Comparison of ENCODE assay signal across 15 cellular contexts in the genomic region with DNA sequence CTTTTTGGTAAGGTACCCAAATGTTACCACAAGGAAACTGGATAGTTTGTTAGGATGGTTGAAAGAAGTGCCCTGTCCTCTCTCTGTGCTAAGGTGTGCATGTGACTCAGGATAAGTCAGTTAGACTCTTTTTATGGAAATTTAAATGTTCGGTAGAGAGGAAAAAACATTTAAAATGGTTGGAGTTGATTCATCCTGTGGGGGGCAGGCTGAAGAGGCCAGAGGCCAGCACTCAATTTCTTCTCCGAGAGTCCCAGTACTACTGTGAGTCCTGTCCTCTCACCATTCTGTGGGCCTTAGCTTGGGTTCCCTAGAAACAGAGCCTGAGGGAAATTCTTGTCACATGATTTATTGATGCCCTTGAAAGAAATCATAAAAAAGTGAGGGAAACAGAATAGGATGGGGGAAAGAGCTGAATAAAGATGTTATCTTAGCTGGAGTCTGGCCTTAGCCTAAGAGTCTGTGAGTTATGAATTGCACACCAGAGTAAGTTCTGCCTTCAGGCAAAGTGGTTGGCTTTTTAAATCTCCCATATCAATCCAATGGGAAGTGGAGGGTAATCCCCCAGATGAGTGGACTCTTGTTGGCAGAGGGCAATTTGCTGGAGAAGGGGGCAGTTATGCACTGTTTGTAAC.
A peak's percentile ranks its signal among the peaks of the same experiment; 100 is the strongest.
DNase-seq lines count a peak whose midpoint lies in the region; ATAC-seq and TF ChIP-seq lines count a peak whose summit lies in the region.
"Had no signal": no experiment of that assay in that cellular context is flagged by ENCODE, and none has a peak within 500 bp of the region (broad histone marks: within the 10 kb centered on the region; RNA-seq: fewer than 3 reads in every experiment).

No MANE protein-coding gene starts in this region.

- CTCF ChIA-PET in IMR-90 (lab: Yijun Ruan, JAX): interaction anchor here (0.6 to 1.6 kb wide), 4 partner anchors 16 to 417 kb away, joined by 3 to 5 read pairs (median 4); a partner anchor contains a TSS

- H3K23ac ChIP-seq in IMR-90 (ENCODE audit: low read depth, low read length): peak overlapping the region; percentile 87

- peak overlapping the region; percentile 89 for H2AK5ac ChIP-seq in IMR-90 (ENCODE audit: low read depth, low read length)

- no CpG with 5 or more reads among the region's 2 CpGs for WGBS in IMR-90 (ENCODE audit: extremely low coverage in 2 of 2, insufficient read length in 1 of 2), 2 experiments

- TF ChIP-seq RAD21 in IMR-90 (IDR thresholded peaks at IDR 0.05; ENCODE audit: low read length): no peak

- H3K9ac ChIP-seq in IMR-90 (ENCODE audit: low read depth, low read length): peak overlapping the region; percentile 64

- H3K4me1 ChIP-seq in IMR-90 (ENCODE audit: control insufficient read depth, insufficient read depth, low read length): peaks cover 36% of the 10 kb centered on the region

- no peaks in the 10 kb centered on the region for H4K20me1 ChIP-seq in IMR-90 (ENCODE audit: insufficient read depth, low read length)

- peaks cover under 1% of the 10 kb centered on the region for H3K27me3 Mint-ChIP-seq in activated T-cell treated with anti-CD3 and anti-CD28 coated beads, Interleukin-2, amount 50 U/mL, for 24 hours

- peaks cover 7% of the 10 kb centered on the region for H3K4me1 Mint-ChIP-seq in activated T-cell treated with anti-CD3 and anti-CD28 coated beads, Interleukin-2, amount 50 U/mL, for 24 hours (ENCODE audit: low read depth)
- H3K4me1 Mint-ChIP-seq: activated naive CD4-positive, alpha-beta T cell treated with anti-CD3 and anti-CD28 coated beads, Interleukin-2, amount 50 U/mL, for 24 hours had no signal

- H3K27me3 ChIP-seq in IMR-90 (ENCODE audit: control insufficient read depth, insufficient read depth, low read length): no peaks in the 10 kb centered on the region
- H3K27me3 ChIP-seq: ovary had no signal

- H2BK20ac ChIP-seq in IMR-90 (ENCODE audit: low read depth, low read length): peak overlapping the region; percentile 97

- peak; percentile 3; the same call in 1 of the 2 replicates for ATAC-seq in IMR-90 (ENCODE audit: low read depth)
- no peak for ATAC-seq in GM18858 (IDR thresholded peaks at IDR 0.05; ENCODE audit: unreplicated experiment)
- ATAC-seq in GM21717 (IDR thresholded peaks at IDR 0.05; ENCODE audit: unreplicated experiment): no peak

- no peak overlapping the region for H3K27ac Mint-ChIP-seq in activated T-cell treated with anti-CD3 and anti-CD28 coated beads, Interleukin-2, amount 50 U/mL, for 24 hours
- H3K27ac Mint-ChIP-seq: activated naive CD4-positive, alpha-beta T cell treated with anti-CD3 and anti-CD28 coated beads, Interleukin-2, amount 50 U/mL, for 24 hours had no signal

- H3K18ac ChIP-seq in IMR-90 (ENCODE audit: low read depth, low read length): peak overlapping the region; percentile 92

- peak overlapping the region; percentile 98 for H4K91ac ChIP-seq in IMR-90 (ENCODE audit: insufficient read depth, low read depth, low read length)

- H2AFZ ChIP-seq in IMR-90 (replicated peaks; ENCODE audit: low read length, poor library complexity): no peak overlapping the region

- no peak overlapping the region for H3K4me3 Mint-ChIP-seq in activated T-cell treated with anti-CD3 and anti-CD28 coated beads, Interleukin-2, amount 50 U/mL, for 24 hours
- H3K4me3 Mint-ChIP-seq: activated naive CD4-positive, alpha-beta T cell treated with anti-CD3 and anti-CD28 coated beads, Interleukin-2, amount 50 U/mL, for 24 hours had no signal

- no peaks in the 10 kb centered on the region for H3K36me3 Mint-ChIP-seq in activated T-cell treated with anti-CD3 and anti-CD28 coated beads, Interleukin-2, amount 50 U/mL, for 24 hours (ENCODE audit: low read depth)
- H3K36me3 Mint-ChIP-seq: activated naive CD4-positive, alpha-beta T cell treated with anti-CD3 and anti-CD28 coated beads, Interleukin-2, amount 50 U/mL, for 24 hours had no signal

- peak overlapping the region; percentile 96 for H4K5ac ChIP-seq in IMR-90 (ENCODE audit: low read depth, low read length)

- peak overlapping the region; percentile 90 for H3K56ac ChIP-seq in IMR-90 (ENCODE audit: extremely low read depth, insufficient read depth, low read length)

- peak overlapping the region; percentile 99 for H3K4ac ChIP-seq in IMR-90 (ENCODE audit: low read depth, low read length)

- H3K79me1 ChIP-seq in IMR-90 (ENCODE audit: low read depth in 1 of 2, low read length in 2 of 2): peaks cover 4 to 34% of the 10 kb centered on the region in 2 experiments; a peak in 3 of 4 replicates

- H3K27ac ChIP-seq in IMR-90 (ENCODE audit: insufficient read depth, low read length): peak overlapping the region; percentile 94
- H3K27ac ChIP-seq: ovary, SK-N-MC, VCaP had no signal

- no peaks in the 10 kb centered on the region for H3K9me3 Mint-ChIP-seq in activated T-cell treated with anti-CD3 and anti-CD28 coated beads, Interleukin-2, amount 50 U/mL, for 24 hours
- H3K9me3 Mint-ChIP-seq: activated naive CD4-positive, alpha-beta T cell treated with anti-CD3 and anti-CD28 coated beads, Interleukin-2, amount 50 U/mL, for 24 hours had no signal

- peak overlapping the region; percentile 52 for H2BK15ac ChIP-seq in IMR-90 (ENCODE audit: low read depth, low read length)

- in situ Hi-C loops in IMR-90 (cut with MboI; ENCODE audit: low sequenced_read_pairs): loop anchor here (25.0 kb wide), 1 partner anchor 431 kb away; no protein-coding TSS in a partner anchor

- H4K8ac ChIP-seq in IMR-90 (ENCODE audit: low read depth in 2 of 2, low read length in 2 of 2): peak overlapping the region; percentile 74 to 93

- H3K36me3 ChIP-seq in IMR-90 (ENCODE audit: control insufficient read depth, insufficient read depth, low read length): no peaks in the 10 kb centered on the region
- H3K36me3 ChIP-seq: ovary had no signal

- H3K9me1 ChIP-seq in IMR-90 (ENCODE audit: insufficient read depth, low read length): peaks cover 35% of the 10 kb centered on the region

- BruUV-seq in IMR-90 (replicated peaks; lab: Mats Ljungman, UMichigan): no TSS peak

- H3K4me3 ChIP-seq in AG09309 (ENCODE audit: control insufficient read depth, low read depth, low read length) (no peak overlapping the region), IMR-90 (ENCODE audit: insufficient read depth, low read depth, low read length) (no peak overlapping the region)
- H3K4me3 ChIP-seq: ovary, SK-N-MC had no signal

- no peaks in the 10 kb centered on the region for H3K9me3 ChIP-seq in IMR-90 (ENCODE audit: control insufficient read depth, insufficient read depth, low read length)
- H3K9me3 ChIP-seq: ovary had no signal

- peak overlapping the region; percentile 12; the same call in 1 of the 2 replicates for H3K4me2 ChIP-seq in IMR-90 (ENCODE audit: low read depth, low read length)

- intact Hi-C loops in IMR-90 (cut with micrococcal nuclease): no loop called here

- TF ChIP-seq POLR2A in IMR-90 (IDR thresholded peaks at IDR 0.05; ENCODE audit: low read depth, low read length): peak; percentile 21

- peak; percentile 69 for DNase-seq in AG09309 (ENCODE audit: low read depth)
- peak; percentile 48 for DNase-seq in IMR-90
- peak; percentile 29 for DNase-seq in astrocyte of the hippocampus (ENCODE audit: low read depth, low spot score)
- peak; percentile 72 for DNase-seq in left kidney (ENCODE audit: low read depth, low spot score)
- no peak for DNase-seq in hepatic stellate cell (ENCODE audit: low spot score)
- DNase-seq in activated T-cell treated with anti-CD3 and anti-CD28 coated beads, Interleukin-2, amount 50 U/mL, for 24 hours: no peak
- DNase-seq: DMS153, KG1, NCI-H187 treated with DMSO at 0.1 percent for 48 hours, ovary had no signal

- TF ChIP-seq CTCF in AG09309 (IDR thresholded peaks at IDR 0.05; ENCODE audit: control insufficient read depth, insufficient read depth, low read depth, low read length, missing control alignments) (no peak), IMR-90 (conservative IDR thresholded peaks at IDR 0.05; ENCODE audit: low read depth, low read length) (no peak)

- peak overlapping the region; percentile 94 for H3K14ac ChIP-seq in IMR-90 (replicated peaks; ENCODE audit: low read depth, low read length)

- peak overlapping the region; percentile 95 for H2BK120ac ChIP-seq in IMR-90 (ENCODE audit: low read depth, low read length)

- H2BK5ac ChIP-seq in IMR-90 (ENCODE audit: low read depth, low read length, poor library complexity, severe bottlenecking): peak overlapping the region; percentile 98

- H2AK9ac ChIP-seq in IMR-90 (replicated peaks; ENCODE audit: low read depth, low read length, poor library complexity): peak overlapping the region; percentile 19

- POLR2A ChIA-PET in IMR-90 (lab: Charles Lee; ENCODE audit: unreplicated experiment): interaction anchor here (0.6 kb wide), 1 partner anchor 68 kb away, joined by 3 read pairs; no protein-coding TSS in a partner anchor

- dilution Hi-C loops in IMR-90 (cut with HindIII; ENCODE audit: low sequenced_read_pairs, unreplicated experiment): no loop called here

TF ChIP-seq in IMR-90, 13 proteins besides CTCF, POLR2A, EP300 and RAD21 (continues in another document):
- TF ChIP-seq RCOR1 (IDR thresholded peaks at IDR 0.05; ENCODE audit: insufficient replicate concordance, low read length) (no peak), NFE2L2 (IDR thresholded peaks at IDR 0.05; ENCODE audit: low read depth, low read length) (no peak), SMC3 (IDR thresholded peaks at IDR 0.05; ENCODE audit: low read depth, low read length) (no peak), CHD1 (IDR thresholded peaks at IDR 0.05; ENCODE audit: low read depth, low read length) (no peak), MAFK (IDR thresholded peaks at IDR 0.05; ENCODE audit: low read depth, low read length) (no peak), FOS (IDR thresholded peaks at IDR 0.05; ENCODE audit: low read depth, low read length) (no peak), RFX5 (IDR thresholded peaks at IDR 0.05; ENCODE audit: low read depth, low read length) (no peak), MAZ (IDR thresholded peaks at IDR 0.05; ENCODE audit: borderline replicate concordance, low read depth, low read length) (no peak)
- TF ChIP-seq, protein P1, sequence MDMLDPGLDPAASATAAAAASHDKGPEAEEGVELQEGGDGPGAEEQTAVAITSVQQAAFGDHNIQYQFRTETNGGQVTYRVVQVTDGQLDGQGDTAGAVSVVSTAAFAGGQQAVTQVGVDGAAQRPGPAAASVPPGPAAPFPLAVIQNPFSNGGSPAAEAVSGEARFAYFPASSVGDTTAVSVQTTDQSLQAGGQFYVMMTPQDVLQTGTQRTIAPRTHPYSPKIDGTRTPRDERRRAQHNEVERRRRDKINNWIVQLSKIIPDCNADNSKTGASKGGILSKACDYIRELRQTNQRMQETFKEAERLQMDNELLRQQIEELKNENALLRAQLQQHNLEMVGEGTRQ (IDR thresholded peaks at IDR 0.05; ENCODE audit: low read depth, low read length): no peak

Comparison
In these comparisons a context has a peak if more than half of its experiments do, and no peak if none do; other contexts are left out.
1. DNase-seq: peak in AG09309 (single experiment), IMR-90 (single experiment), astrocyte of the hippocampus (single experiment) and left kidney (single experiment); none in hepatic stellate cell (single experiment) and activated T-cell treated with anti-CD3 and anti-CD28 coated beads, Interleukin-2, amount 50 U/mL, for 24 hours (single experiment).